8 cellular contexts compared by ENCODE assay signal in genomic region chr2:241508510-241509407, GRCh38. TPM values are rescaled to one million over a fixed set of nuclear protein-coding genes. Genes with fewer than 3 reads are reported as not detected.
DNase-seq lines count a peak whose midpoint lies in the region; ATAC-seq, FAIRE-seq and TF ChIP-seq lines count a peak whose summit lies in the region.

STK25 (minus strand) TSS chr2:241508584; CDS start chr2:241508035, 549 bp downstream.

- H3K4me1 ChIP-seq in heart left ventricle (peaks cover 13 to 52% (median 33%) of the 10 kb centered on the region in 12 donors), upper lobe of left lung (peaks cover 15 to 38% (median 33%) of the 10 kb centered on the region in 4 donors)

- no peaks in the 10 kb centered on the region for H3K27me3 ChIP-seq in heart left ventricle
- no peaks in the 10 kb centered on the region for H3K27me3 ChIP-seq in upper lobe of left lung

- 2 to 3% (median 2%) methylated on average over 83 to 102 of the region's 102 CpGs for WGBS in adipose tissue, 3 donors
- 0 to 2% (median 2%) methylated on average over 19 to 102 of the region's 102 CpGs for WGBS in heart left ventricle, 4 donors
- WGBS in upper lobe of left lung, 2 donors: 0 to 8% methylated on average over 33 to 39 of the region's 102 CpGs

- peak within 1 kb of the TSS; percentile 61 to 99 (median 90) for H3K4me3 ChIP-seq in heart left ventricle
- peak within 1 kb of the TSS; percentile 73 to 95 (median 90) for H3K4me3 ChIP-seq in upper lobe of left lung

- peak; percentile 100 for DNase-seq in GM12891 (ENCODE audit: insufficient read length, low spot score)
- peak; percentile 90 for DNase-seq in NCI-H1436 treated with DMSO at 0.1 percent for 48 hours (lab: John Stamatoyannopoulos, UW)
- DNase-seq in T-cell: peak; percentile 93 to 98 (median 96)
- DNase-seq in heart left ventricle: peak; percentile 98 to 99 (median 99)
- peak; percentile 96 to 100 (median 98) for DNase-seq in posterior cingulate gyrus
- peak; percentile 98 to 100 for DNase-seq in upper lobe of left lung

- H3K36me3 ChIP-seq in heart left ventricle (peaks cover 0 to 6% (median 0%) of the 10 kb centered on the region in 9 donors), upper lobe of left lung (no peaks in the 10 kb centered on the region)

- no peak for TF ChIP-seq CTCF in heart left ventricle (IDR thresholded peaks at IDR 0.05)
- peak in 1 of 6 experiments; percentile 19 for TF ChIP-seq CTCF in upper lobe of left lung (IDR thresholded peaks at IDR 0.05)

- POLR2A ChIA-PET in T-cell (lab: Charles Lee): no interaction called here

- ATAC-seq in HG02840 (IDR thresholded peaks at IDR 0.05; ENCODE audit: low FRiP score, unreplicated experiment): peak; percentile 87
- ATAC-seq in T-cell (replicated peaks in 1 of 4): peak; percentile 92 to 94 (median 93)
- peak; percentile 97 to 99 (median 98) for ATAC-seq in heart left ventricle
- ATAC-seq in upper lobe of left lung (ENCODE audit: low FRiP score in 2 of 2): peak; percentile 97 to 98

- no peaks in the 10 kb centered on the region for H3K9me3 Mint-ChIP-seq in T-cell

- H3K36me3 Mint-ChIP-seq in T-cell: no peaks in the 10 kb centered on the region

- peak within 1 kb of the TSS; percentile 74 to 80 (median 78) for H3K4me3 Mint-ChIP-seq in T-cell

- CTCF ChIA-PET in T-cell (lab: Charles Lee): interaction anchor here in 1 of 2 donors (1.1 kb wide), 1 partner anchor 100 kb away, joined by 4 read pairs; no protein-coding TSS in a partner anchor

- peaks cover 17 to 30% (median 29%) of the 10 kb centered on the region in 3 donors for H3K4me1 Mint-ChIP-seq in T-cell

- peak; percentile 49; the same call in 1 of the 2 replicates for TF ChIP-seq POLR2A in GM12891 (IDR thresholded peaks at IDR 0.05; ENCODE audit: low read depth, low read length)
- peak in 1 of 2 donors; percentile 81 for TF ChIP-seq POLR2A in heart left ventricle (IDR thresholded peaks at IDR 0.05)
- TF ChIP-seq POLR2A in upper lobe of left lung (IDR thresholded peaks at IDR 0.05): peak in 3 of 4 donors; percentile 53 to 78 (median 68)

- H3K27ac ChIP-seq in adipose tissue (ENCODE audit: low read depth, low read length) (no peak within 1 kb of the TSS), heart left ventricle (peak within 1 kb of the TSS; percentile 58 to 97 (median 89)), upper lobe of left lung (peak within 1 kb of the TSS; percentile 75 to 92 (median 88))

- no peak for TF ChIP-seq EP300 in upper lobe of left lung (IDR thresholded peaks at IDR 0.05)

- no peaks in the 10 kb centered on the region for H3K9me3 ChIP-seq in heart left ventricle
- no peaks in the 10 kb centered on the region for H3K9me3 ChIP-seq in upper lobe of left lung

- peaks cover 0 to 2% of the 10 kb centered on the region in 2 donors for H3K27me3 Mint-ChIP-seq in T-cell

- peak; percentile 98 for FAIRE-seq in GM12891 (lab: Jason Lieb, UNC)

- H3K27ac Mint-ChIP-seq in T-cell: peak within 1 kb of the TSS; percentile 70 to 80

- intact Hi-C loops in heart left ventricle (cut with DNase I): loop anchor here in 7 of 10 donors (2.0 to 10.0 kb wide), 9 partner anchors 49 to 406 kb away; partner anchors contain the start of genes BOK (in 2 of the 7), ATG4B (in 1 of the 7), D2HGDH (in 1 of the 7) and MTERF4 (in 1 of the 7)
- intact Hi-C loops in posterior cingulate gyrus (cut with DNase I): loop anchor here (2.0 to 10.0 kb wide), 4 partner anchors 49 to 179 kb away; partner anchors contain the start of genes ATG4B, BOK, DTYMK and THAP4

TF ChIP-seq in GM12891, 5 proteins besides CTCF, POLR2A, EP300 and RAD21:
- TF ChIP-seq SPI1 (IDR thresholded peaks at IDR 0.05; ENCODE audit: low read depth, low read length) (no peak), PAX5 (IDR thresholded peaks at IDR 0.05; ENCODE audit: insufficient read depth, low read length, severe bottlenecking) (peak; percentile 44), POU2F2 (IDR thresholded peaks at IDR 0.05; ENCODE audit: low read depth, low read length) (no peak), POLR2AphosphoS5 (IDR thresholded peaks at IDR 0.05; ENCODE audit: low read depth, low read length) (no peak), TAF1 (IDR thresholded peaks at IDR 0.05; ENCODE audit: low read depth, low read length) (no peak)

RNA-seq across cellular contexts. Expression of gene STK25, which starts in this region (rescaled TPM):
- polyA plus RNA-seq in GM12891 (2012; ENCODE audit: low read depth, missing spikeins): 57.0 TPM
- total RNA-seq in T-cell (100 to 1,000 TPM; 113 to 199 (median 193) TPM), heart left ventricle (100 to 1,000 TPM in 4 of 9 donors, 10 to 100 TPM in 5; 76.8 to 186 (median 94.7) TPM), upper lobe of left lung (100 to 1,000 TPM in 5 of 6 donors, 10 to 100 TPM in 1; 97.3 to 351 (median 134) TPM)
- polyA plus RNA-seq in adipose tissue (100 to 1,000 TPM; 116 to 169 (median 146) TPM), heart left ventricle (100 to 1,000 TPM in 1 of 2 donors, 10 to 100 TPM in 1; 94.8 to 156 TPM)
